In the genomic region with DNA sequence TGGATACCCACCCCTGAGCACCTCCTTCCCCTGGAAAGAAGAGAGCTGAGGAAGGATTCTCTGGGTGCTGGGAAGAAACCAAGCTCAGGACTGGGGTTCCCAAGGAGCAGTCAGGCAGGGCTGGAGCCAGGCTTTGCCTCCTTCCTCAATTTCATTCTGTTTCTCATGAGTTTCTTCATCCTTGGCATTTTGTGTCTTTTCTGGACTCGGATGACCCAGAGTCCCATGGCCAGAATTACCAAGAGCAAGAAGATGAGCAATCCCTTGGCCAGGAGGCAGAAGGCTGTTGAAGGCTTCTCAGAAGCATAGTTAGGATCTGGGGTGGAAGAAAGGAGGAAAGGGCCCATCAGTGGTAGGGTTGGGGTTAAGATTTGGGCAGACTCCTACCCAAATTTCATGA, we compare ENCODE assay signal across 29 cellular contexts. TPM values are rescaled to one million over a fixed set of nuclear protein-coding genes. Genes with fewer than 3 reads are reported as not detected.
"Had no signal": no experiment of that assay in that cellular context is flagged by ENCODE, and none has a peak within 500 bp of the region (broad histone marks: within the 10 kb centered on the region; RNA-seq: fewer than 3 reads in every experiment).

No MANE protein-coding gene starts in this region.

- H3K9me3 ChIP-seq: breast epithelium had no signal

- H3K27ac ChIP-seq: breast epithelium, SK-N-MC had no signal

- DNase-seq: activated B cell treated with CpG ODN at 0.5 μM for 24 hours; activated CD4-positive, alpha-beta T cell treated with anti-CD3 and anti-CD28 coated beads for 1 hour; activated CD4-positive, alpha-beta T cell treated with anti-CD3 and anti-CD28 coated beads, Interleukin-2, amount 10 ng/mL, durations not matched to agents 24 days and 14 days; activated CD4-positive, alpha-beta T cell treated with anti-CD3 and anti-CD28 coated beads, Interleukin-2, amount 50 U/mL, for 48 hours; activated gamma-delta T cell; activated naive CD4-positive, alpha-beta T cell treated with anti-CD3 and anti-CD28 coated beads for 36 hours; activated naive CD8-positive, alpha-beta T cell treated with anti-CD3 and anti-CD28 coated beads for 36 hours; activated T-cell treated with anti-CD3 and anti-CD28 coated beads for 4 hours; caudate nucleus; KG1; NCI-H1048; NCI-H1930; NCI-H2171; NCI-H2227 treated with DMSO at 0.1 percent for 48 hours; NCI-H526; NCI-H774; T-cell; T-helper 2 cell; T1000 had no signal

- H3K4me3 ChIP-seq: breast epithelium, SK-N-MC had no signal

- H3K27me3 ChIP-seq: breast epithelium had no signal

- H3K36me3 ChIP-seq: breast epithelium had no signal

- ATAC-seq: activated T-helper 17 cell treated with anti-CD3 and anti-CD28 coated beads, Interleukin-2, amount 50 U/mL, for 72 hours; Right ventricle myocardium inferior; T-cell had no signal

RNA-seq across cellular contexts. Expression of a gene that starts 2.5 kb away (rescaled TPM):
- total RNA-seq: activated B cell treated with CpG ODN at 0.5 μM for 24 hours; activated CD4-positive, alpha-beta T cell treated with anti-CD3 and anti-CD28 coated beads, Interleukin-2, amount 10 ng/mL, durations not matched to agents 24 days and 14 days; activated naive CD4-positive, alpha-beta T cell treated with anti-CD3 and anti-CD28 coated beads for 36 hours; activated naive CD8-positive, alpha-beta T cell treated with anti-CD3 and anti-CD28 coated beads for 36 hours; activated T-helper 17 cell treated with anti-CD3 and anti-CD28 coated beads, Interleukin-2, amount 50 U/mL, for 72 hours; aorta; breast epithelium; LHCN-M2; M059J; NCI-H460; OCI-LY7; Right ventricle myocardium inferior; T-cell had no signal
- polyA plus RNA-seq: aorta had no signal

RNA-seq across cellular contexts. Expression of a gene that starts 6.1 kb away (rescaled TPM):
- total RNA-seq: activated B cell treated with CpG ODN at 0.5 μM for 24 hours; activated CD4-positive, alpha-beta T cell treated with anti-CD3 and anti-CD28 coated beads, Interleukin-2, amount 10 ng/mL, durations not matched to agents 24 days and 14 days; activated naive CD4-positive, alpha-beta T cell treated with anti-CD3 and anti-CD28 coated beads for 36 hours; activated T-helper 17 cell treated with anti-CD3 and anti-CD28 coated beads, Interleukin-2, amount 50 U/mL, for 72 hours; LHCN-M2; NCI-H460; OCI-LY7; RPMI7951 had no signal
